1 cellular context compared by ENCODE assay signal in the genomic region with DNA sequence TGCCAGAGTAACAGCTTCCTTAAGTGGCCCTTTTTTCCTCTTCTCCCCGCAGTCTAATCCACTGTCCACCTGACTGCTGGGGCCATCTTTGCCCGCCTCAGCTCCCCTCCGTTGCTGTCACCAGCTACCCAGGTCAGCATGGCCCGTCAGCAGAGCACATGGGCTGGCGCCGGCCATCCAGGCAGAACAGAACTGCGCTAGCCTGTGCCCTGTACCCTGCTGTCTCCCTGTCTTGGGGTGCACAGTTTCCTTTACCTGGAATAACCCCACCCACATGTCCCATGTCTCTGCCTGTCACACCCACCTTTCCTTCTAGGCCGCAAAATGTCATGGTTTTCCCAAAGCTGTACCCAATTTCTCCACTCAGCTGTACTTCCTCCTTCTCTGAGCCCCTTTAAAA.
TF ChIP-seq lines count a peak whose summit lies in the region.

No MANE protein-coding gene starts in this region.

TF ChIP-seq in HepG2, 621 proteins besides CTCF, POLR2A, EP300 and RAD21:
- TF ChIP-seq, protein P1, sequence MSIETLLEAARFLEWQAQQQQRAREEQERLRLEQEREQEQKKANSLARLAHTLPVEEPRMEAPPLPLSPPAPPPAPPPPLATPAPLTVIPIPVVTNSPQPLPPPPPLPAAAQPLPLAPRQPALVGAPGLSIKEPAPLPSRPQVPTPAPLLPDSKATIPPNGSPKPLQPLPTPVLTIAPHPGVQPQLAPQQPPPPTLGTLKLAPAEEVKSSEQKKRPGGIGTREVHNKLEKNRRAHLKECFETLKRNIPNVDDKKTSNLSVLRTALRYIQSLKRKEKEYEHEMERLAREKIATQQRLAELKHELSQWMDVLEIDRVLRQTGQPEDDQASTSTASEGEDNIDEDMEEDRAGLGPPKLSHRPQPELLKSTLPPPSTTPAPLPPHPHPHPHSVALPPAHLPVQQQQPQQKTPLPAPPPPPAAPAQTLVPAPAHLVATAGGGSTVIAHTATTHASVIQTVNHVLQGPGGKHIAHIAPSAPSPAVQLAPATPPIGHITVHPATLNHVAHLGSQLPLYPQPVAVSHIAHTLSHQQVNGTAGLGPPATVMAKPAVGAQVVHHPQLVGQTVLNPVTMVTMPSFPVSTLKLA (IDR thresholded peaks at IDR 0.05): peak; percentile 83
- TF ChIP-seq, protein P2, sequence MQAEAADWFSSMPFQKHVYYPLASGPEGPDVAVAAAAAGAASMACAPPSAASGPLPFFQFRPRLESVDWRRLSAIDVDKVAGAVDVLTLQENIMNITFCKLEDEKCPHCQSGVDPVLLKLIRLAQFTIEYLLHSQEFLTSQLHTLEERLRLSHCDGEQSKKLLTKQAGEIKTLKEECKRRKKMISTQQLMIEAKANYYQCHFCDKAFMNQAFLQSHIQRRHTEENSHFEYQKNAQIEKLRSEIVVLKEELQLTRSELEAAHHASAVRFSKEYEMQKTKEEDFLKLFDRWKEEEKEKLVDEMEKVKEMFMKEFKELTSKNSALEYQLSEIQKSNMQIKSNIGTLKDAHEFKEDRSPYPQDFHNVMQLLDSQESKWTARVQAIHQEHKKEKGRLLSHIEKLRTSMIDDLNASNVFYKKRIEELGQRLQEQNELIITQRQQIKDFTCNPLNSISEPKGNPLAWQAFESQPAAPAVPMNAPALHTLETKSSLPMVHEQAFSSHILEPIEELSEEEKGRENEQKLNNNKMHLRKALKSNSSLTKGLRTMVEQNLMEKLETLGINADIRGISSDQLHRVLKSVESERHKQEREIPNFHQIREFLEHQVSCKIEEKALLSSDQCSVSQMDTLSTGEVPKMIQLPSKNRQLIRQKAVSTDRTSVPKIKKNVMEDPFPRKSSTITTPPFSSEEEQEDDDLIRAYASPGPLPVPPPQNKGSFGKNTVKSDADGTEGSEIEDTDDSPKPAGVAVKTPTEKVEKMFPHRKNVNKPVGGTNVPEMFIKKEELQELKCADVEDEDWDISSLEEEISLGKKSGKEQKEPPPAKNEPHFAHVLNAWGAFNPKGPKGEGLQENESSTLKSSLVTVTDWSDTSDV (CRISPR knock-in tag; IDR thresholded peaks at IDR 0.05): no peak
